18 cellular contexts compared by ENCODE assay signal in the genomic region with DNA sequence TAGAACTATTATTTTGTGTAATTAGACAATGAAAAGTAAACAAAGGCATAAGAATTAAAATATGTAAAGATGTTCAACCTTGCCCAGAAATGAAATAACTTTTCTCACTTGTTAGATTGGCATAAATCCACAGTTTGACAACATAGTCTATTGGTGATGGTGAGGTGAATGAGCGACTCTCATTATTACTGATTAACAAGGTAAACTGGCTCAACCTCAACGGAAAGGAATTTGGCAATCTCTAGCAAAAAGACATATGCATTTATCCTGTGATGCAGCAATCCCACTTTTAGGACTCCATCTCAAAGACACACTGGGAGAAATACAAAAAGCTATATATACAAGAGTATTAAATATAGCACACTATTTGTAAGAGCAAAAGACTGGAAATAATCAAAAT. TPM values are rescaled to one million over a fixed set of nuclear protein-coding genes. Genes with fewer than 3 reads are reported as not detected.
DNase-seq lines count a peak whose midpoint lies in the region; ATAC-seq, FAIRE-seq and TF ChIP-seq lines count a peak whose summit lies in the region.
"Had no signal": no experiment of that assay in that cellular context is flagged by ENCODE, and none has a peak within 500 bp of the region (broad histone marks: within the 10 kb centered on the region; RNA-seq: fewer than 3 reads in every experiment).

No MANE protein-coding gene starts in this region.

- no peaks in the 10 kb centered on the region for H3K9me3 ChIP-seq in astrocyte (ENCODE audit: insufficient read depth, low read depth, low read length)
- H3K9me3 ChIP-seq: A549 had no signal

- no peak for ATAC-seq in activated T-cell treated with anti-CD3 and anti-CD28 coated beads, Interleukin-2, amount 50 U/mL, for 72 hours (replicated peaks in 1 of 2)
- ATAC-seq: A549; CD8-positive, alpha-beta T cell; HepG2 had no signal

- H2AFZ ChIP-seq in astrocyte (ENCODE audit: low read depth, low read length), result no peak overlapping the region

- no peaks in the 10 kb centered on the region for H3K27me3 Mint-ChIP-seq in activated T-cell treated with anti-CD3 and anti-CD28 coated beads, Interleukin-2, amount 50 U/mL, for 72 hours (ENCODE audit: low read depth)
- H3K27me3 Mint-ChIP-seq in activated T-cell treated with anti-CD3 and anti-CD28 coated beads, Interleukin-2, amount 50 U/mL, for 24 hours, result no peaks in the 10 kb centered on the region
- no peaks in the 10 kb centered on the region for H3K27me3 Mint-ChIP-seq in astrocyte (ENCODE audit: low read depth, unreplicated experiment)
- H3K27me3 Mint-ChIP-seq: B cell had no signal

- H3K36me3 Mint-ChIP-seq in activated T-cell treated with anti-CD3 and anti-CD28 coated beads, Interleukin-2, amount 50 U/mL, for 72 hours (ENCODE audit: insufficient read depth in 2 of 2), result peaks cover 19% of the 10 kb centered on the region in 2 donors
- H3K36me3 Mint-ChIP-seq in activated T-cell treated with anti-CD3 and anti-CD28 coated beads, Interleukin-2, amount 50 U/mL, for 24 hours (ENCODE audit: low read depth), result peaks cover 85% of the 10 kb centered on the region
- H3K36me3 Mint-ChIP-seq in astrocyte (ENCODE audit: low read depth, unreplicated experiment), result peaks cover 26% of the 10 kb centered on the region

- no peaks in the 10 kb centered on the region for H3K4me1 ChIP-seq in astrocyte (ENCODE audit: insufficient read depth, low read length)
- H3K4me1 ChIP-seq: BLaER1 treated with 17β-estradiol and CSF1 and Interleukin-3, amounts not matched to agents 10 nM and 100 nM had no signal

- H3K27ac Mint-ChIP-seq in activated T-cell treated with anti-CD3 and anti-CD28 coated beads, Interleukin-2, amount 50 U/mL, for 72 hours, result peak overlapping the region; percentile 50
- H3K27ac Mint-ChIP-seq in activated T-cell treated with anti-CD3 and anti-CD28 coated beads, Interleukin-2, amount 50 U/mL, for 24 hours, result no peak overlapping the region
- H3K27ac Mint-ChIP-seq in astrocyte (ENCODE audit: unreplicated experiment), result no peak overlapping the region
- H3K27ac Mint-ChIP-seq: B cell; CD8-positive, alpha-beta T cell; H9 had no signal

- no peak overlapping the region for H3K4me2 ChIP-seq in astrocyte (ENCODE audit: low read length)
- H3K4me2 ChIP-seq: A549; BLaER1 treated with 17β-estradiol and CSF1 and Interleukin-3, amounts not matched to agents 10 nM and 100 nM had no signal

- no peak overlapping the region for H3K4me3 Mint-ChIP-seq in activated T-cell treated with anti-CD3 and anti-CD28 coated beads, Interleukin-2, amount 50 U/mL, for 72 hours
- H3K4me3 Mint-ChIP-seq in activated T-cell treated with anti-CD3 and anti-CD28 coated beads, Interleukin-2, amount 50 U/mL, for 24 hours, result no peak overlapping the region
- no peak overlapping the region for H3K4me3 Mint-ChIP-seq in astrocyte (ENCODE audit: unreplicated experiment)
- H3K4me3 Mint-ChIP-seq: B cell; CD8-positive, alpha-beta T cell; H9 had no signal

- H3K79me2 ChIP-seq in astrocyte (ENCODE audit: insufficient read depth, low read length), result peaks cover 14% of the 10 kb centered on the region

- no peaks in the 10 kb centered on the region for H3K9me3 Mint-ChIP-seq in activated T-cell treated with anti-CD3 and anti-CD28 coated beads, Interleukin-2, amount 50 U/mL, for 72 hours
- H3K9me3 Mint-ChIP-seq in activated T-cell treated with anti-CD3 and anti-CD28 coated beads, Interleukin-2, amount 50 U/mL, for 24 hours, result no peaks in the 10 kb centered on the region
- H3K9me3 Mint-ChIP-seq in astrocyte (ENCODE audit: unreplicated experiment), result no peaks in the 10 kb centered on the region
- H3K9me3 Mint-ChIP-seq: CD8-positive, alpha-beta T cell had no signal

- H4K20me1 ChIP-seq in astrocyte (ENCODE audit: insufficient read depth, low read length), result no peaks in the 10 kb centered on the region

- peak; percentile 43 for FAIRE-seq in astrocyte (lab: Jason Lieb, UNC)
- FAIRE-seq in islet of Langerhans (lab: Jason Lieb, UNC), result peak; percentile 17
- FAIRE-seq: A549, H1, HepG2 had no signal

- H3K4me1 Mint-ChIP-seq in activated T-cell treated with anti-CD3 and anti-CD28 coated beads, Interleukin-2, amount 50 U/mL, for 72 hours (ENCODE audit: low read depth), result peaks cover 8% of the 10 kb centered on the region
- H3K4me1 Mint-ChIP-seq in activated T-cell treated with anti-CD3 and anti-CD28 coated beads, Interleukin-2, amount 50 U/mL, for 24 hours (ENCODE audit: low read depth), result peaks cover 10% of the 10 kb centered on the region
- H3K4me1 Mint-ChIP-seq in astrocyte (ENCODE audit: low read depth, unreplicated experiment), result peaks cover 13% of the 10 kb centered on the region
- H3K4me1 Mint-ChIP-seq: B cell, H9 had no signal

- H3K27me3 ChIP-seq in astrocyte (ENCODE audit: insufficient read depth, low read length), result no peaks in the 10 kb centered on the region
- H3K27me3 ChIP-seq: BLaER1 treated with 17β-estradiol and CSF1 and Interleukin-3, amounts not matched to agents 10 nM and 100 nM had no signal

- H3K36me3 ChIP-seq in astrocyte (ENCODE audit: insufficient read depth, low read length), result peaks cover 37% of the 10 kb centered on the region

- no peak for DNase-seq in activated T-cell treated with anti-CD3 and anti-CD28 coated beads, Interleukin-2, amount 50 U/mL, for 72 hours
- no peak for DNase-seq in activated T-cell treated with anti-CD3 and anti-CD28 coated beads, Interleukin-2, amount 50 U/mL, for 24 hours
- DNase-seq in astrocyte (ENCODE audit: low read depth), result no peak
- no peak for DNase-seq in T-helper 2 cell
- no peak for DNase-seq in cerebellar cortex (ENCODE audit: low spot score)
- no peak for DNase-seq in Ammon's horn (ENCODE audit: low spot score)
- DNase-seq: Calu3; CD8-positive, alpha-beta T cell; DMS79 treated with DMSO at 0.1 percent for 48 hours; GF-D8; H9 had no signal

- TF ChIP-seq CTCF in astrocyte (IDR thresholded peaks at IDR 0.05; ENCODE audit: insufficient read depth, low read depth, low read length), result no peak

- H3K27ac ChIP-seq in astrocyte (ENCODE audit: low read depth, low read length), result no peak overlapping the region
- H3K27ac ChIP-seq: 22Rv1; A549; BLaER1 treated with 17β-estradiol and CSF1 and Interleukin-3, amounts not matched to agents 10 nM and 100 nM had no signal

- no peak overlapping the region for H3K4me3 ChIP-seq in astrocyte (ENCODE audit: insufficient read depth, low read depth, low read length)
- H3K4me3 ChIP-seq: A549; BLaER1 treated with 17β-estradiol and CSF1 and Interleukin-3, amounts not matched to agents 10 nM and 100 nM had no signal

- no peak overlapping the region for H3K9ac ChIP-seq in astrocyte (ENCODE audit: low read length)
- H3K9ac ChIP-seq: BLaER1 treated with 17β-estradiol and CSF1 and Interleukin-3, amounts not matched to agents 10 nM and 100 nM had no signal

RNA-seq across cellular contexts. Expression of gene UBA6, which starts 22.3 kb away (rescaled TPM):
- 10 to 100 TPM; 88.4 to 98.6 TPM for total RNA-seq in activated T-cell treated with anti-CD3 and anti-CD28 coated beads, Interleukin-2, amount 50 U/mL, for 72 hours
- 141 and 142 TPM in 2 replicates for total RNA-seq in astrocyte
